22 cellular contexts compared by ENCODE assay signal in genomic region chr11:64839887-64840782, GRCh38.
"Had no signal": no experiment of that assay in that cellular context is flagged by ENCODE, and none has a peak within 500 bp of the region (broad histone marks: within the 10 kb centered on the region; RNA-seq: fewer than 3 reads in every experiment).

No MANE protein-coding gene starts in this region.

- FAIRE-seq: colon, small intestine had no signal

- ATAC-seq: effector memory CD8-positive, alpha-beta T cell; gastroesophageal sphincter; left lung; lower lobe of right lung; naive thymus-derived CD4-positive, alpha-beta T cell; stimulated activated effector memory CD8-positive, alpha-beta T cell treated with anti-CD3 and anti-CD28 coated beads, Interleukin-12 subunit alpha, Interleukin-12 subunit beta, amount 100 ng/mL, for 72 hours; upper lobe of right lung had no signal

- H3K4me3 ChIP-seq: esophagus squamous epithelium, gastroesophageal sphincter, left lung, lower lobe of right lung, testis, tibial nerve, upper lobe of right lung, vagina had no signal

- H3K4me1 ChIP-seq: testis had no signal

- H3K27me3 ChIP-seq: esophagus squamous epithelium, left lung, testis, tibial nerve, upper lobe of right lung, vagina had no signal

- H3K36me3 ChIP-seq: gastroesophageal sphincter, neutrophil, tibial nerve, upper lobe of right lung had no signal

- DNase-seq: effector memory CD8-positive, alpha-beta T cell; esophagus squamous epithelium; foreskin fibroblast; glutamatergic neuron; islet precursor cell; left lung; lower lobe of right lung; mesendoderm; nephron progenitor cell; posterior cingulate gyrus; small intestine; stimulated activated CD4-positive, alpha-beta T cell treated with anti-CD3 and anti-CD28 coated beads, Interleukin-2, amount 100 ng/mL, for 48 hours; stimulated activated CD8-positive, alpha-beta memory T cell treated with anti-CD3 and anti-CD28 coated beads, Interleukin-4, amount 100 ng/mL, for 48 hours; testis; upper lobe of right lung had no signal

- H3K27ac ChIP-seq: gastroesophageal sphincter, left lung, lower lobe of right lung, neutrophil, testis, tibial nerve, upper lobe of right lung, vagina had no signal

- H3K9me3 ChIP-seq: esophagus squamous epithelium, gastroesophageal sphincter, left lung, lower lobe of right lung, neutrophil, testis, tibial nerve, upper lobe of right lung, vagina had no signal
